In genomic region chr11:61616443-61616842, GRCh38 we compare ENCODE assay signal across 1 cellular context.
TF ChIP-seq lines count a peak whose summit lies in the region.

No MANE protein-coding gene starts in this region.

TF ChIP-seq in endothelial cell of umbilical vein, 7 proteins besides CTCF, POLR2A, EP300 and RAD21 (continued from another document):
- TF ChIP-seq GATA2 (IDR thresholded peaks at IDR 0.05; ENCODE audit: insufficient read depth, insufficient read length, low read depth, low read length) (no peak), EZH2 (IDR thresholded peaks at IDR 0.05; ENCODE audit: borderline replicate concordance, low read depth, low read length, severe bottlenecking) (no peak), MYC (IDR thresholded peaks at IDR 0.05; ENCODE audit: low read depth, low read length) (no peak)
